Comparison of ENCODE assay signal across 1 cellular context in the genomic region with DNA sequence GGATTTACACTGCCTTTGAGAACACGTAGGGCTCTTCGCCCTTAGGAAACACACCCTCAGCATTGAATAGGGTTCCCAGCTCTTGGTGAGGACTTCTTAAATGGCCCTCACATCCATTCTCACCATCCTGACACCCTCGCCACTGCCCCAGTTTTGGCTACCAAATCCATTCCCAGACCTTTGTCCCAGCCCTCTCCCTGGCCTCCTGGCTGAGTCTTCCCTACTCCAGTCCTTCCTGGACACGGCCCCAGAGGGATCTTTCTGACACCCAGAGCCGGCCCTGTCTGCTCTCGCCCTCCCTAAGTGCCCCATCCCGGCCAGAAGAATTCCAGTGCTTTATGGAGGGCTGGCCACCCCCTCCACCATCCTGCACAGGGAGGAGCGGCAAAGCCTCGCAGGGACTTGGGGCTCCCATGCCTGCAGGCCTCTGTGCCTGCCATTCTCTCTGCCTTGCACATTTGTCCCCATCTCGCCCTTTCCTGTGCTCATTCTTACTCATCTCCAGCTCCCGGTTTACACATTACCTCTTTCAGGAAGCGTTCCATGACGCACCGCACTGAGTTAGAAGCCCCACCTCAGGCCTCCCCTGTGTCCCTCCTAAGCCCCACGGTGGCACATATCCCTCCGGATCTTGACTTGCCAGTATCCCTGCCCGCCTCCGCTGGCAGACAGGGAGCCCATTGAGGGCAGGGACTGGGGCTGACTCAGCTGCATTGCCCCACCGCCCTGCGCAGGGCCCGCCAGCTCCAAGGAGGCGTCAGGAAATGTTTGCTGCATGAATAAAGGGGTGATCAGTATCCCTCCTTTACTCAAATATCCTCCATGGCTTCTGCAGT.
A peak's percentile ranks its signal among the peaks of the same experiment; 100 is the strongest.
TF ChIP-seq lines count a peak whose summit lies in the region.

No MANE protein-coding gene starts in this region.

TF ChIP-seq in WTC11, 78 proteins besides CTCF, POLR2A, EP300 and RAD21:
- TF ChIP-seq, protein P1, sequence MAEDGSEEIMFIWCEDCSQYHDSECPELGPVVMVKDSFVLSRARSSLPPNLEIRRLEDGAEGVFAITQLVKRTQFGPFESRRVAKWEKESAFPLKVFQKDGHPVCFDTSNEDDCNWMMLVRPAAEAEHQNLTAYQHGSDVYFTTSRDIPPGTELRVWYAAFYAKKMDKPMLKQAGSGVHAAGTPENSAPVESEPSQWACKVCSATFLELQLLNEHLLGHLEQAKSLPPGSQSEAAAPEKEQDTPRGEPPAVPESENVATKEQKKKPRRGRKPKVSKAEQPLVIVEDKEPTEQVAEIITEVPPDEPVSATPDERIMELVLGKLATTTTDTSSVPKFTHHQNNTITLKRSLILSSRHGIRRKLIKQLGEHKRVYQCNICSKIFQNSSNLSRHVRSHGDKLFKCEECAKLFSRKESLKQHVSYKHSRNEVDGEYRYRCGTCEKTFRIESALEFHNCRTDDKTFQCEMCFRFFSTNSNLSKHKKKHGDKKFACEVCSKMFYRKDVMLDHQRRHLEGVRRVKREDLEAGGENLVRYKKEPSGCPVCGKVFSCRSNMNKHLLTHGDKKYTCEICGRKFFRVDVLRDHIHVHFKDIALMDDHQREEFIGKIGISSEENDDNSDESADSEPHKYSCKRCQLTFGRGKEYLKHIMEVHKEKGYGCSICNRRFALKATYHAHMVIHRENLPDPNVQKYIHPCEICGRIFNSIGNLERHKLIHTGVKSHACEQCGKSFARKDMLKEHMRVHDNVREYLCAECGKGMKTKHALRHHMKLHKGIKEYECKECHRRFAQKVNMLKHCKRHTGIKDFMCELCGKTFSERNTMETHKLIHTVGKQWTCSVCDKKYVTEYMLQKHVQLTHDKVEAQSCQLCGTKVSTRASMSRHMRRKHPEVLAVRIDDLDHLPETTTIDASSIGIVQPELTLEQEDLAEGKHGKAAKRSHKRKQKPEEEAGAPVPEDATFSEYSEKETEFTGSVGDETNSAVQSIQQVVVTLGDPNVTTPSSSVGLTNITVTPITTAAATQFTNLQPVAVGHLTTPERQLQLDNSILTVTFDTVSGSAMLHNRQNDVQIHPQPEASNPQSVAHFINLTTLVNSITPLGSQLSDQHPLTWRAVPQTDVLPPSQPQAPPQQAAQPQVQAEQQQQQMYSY (CRISPR knock-in tag; IDR thresholded peaks at IDR 0.05), result peak; percentile 71
- TF ChIP-seq NFYB (CRISPR knock-in tag; conservative IDR thresholded peaks at IDR 0.05; ENCODE audit: low read depth), result no peak
- TF ChIP-seq ZNF219 (CRISPR knock-in tag; IDR thresholded peaks at IDR 0.05; ENCODE audit: borderline replicate concordance), result no peak
- no peak for TF ChIP-seq MLX (CRISPR knock-in tag; IDR thresholded peaks at IDR 0.05)
